ENCODE assay signal across 10 cellular contexts in genomic region chr2:207926133-207927076, GRCh38.
DNase-seq lines count a peak whose midpoint lies in the region; ATAC-seq and TF ChIP-seq lines count a peak whose summit lies in the region.
"Had no signal": no experiment of that assay in that cellular context is flagged by ENCODE, and none has a peak within 500 bp of the region (broad histone marks: within the 10 kb centered on the region; RNA-seq: fewer than 3 reads in every experiment).

No MANE protein-coding gene starts in this region.

- ATAC-seq in HG02588 (IDR thresholded peaks at IDR 0.05; ENCODE audit: unreplicated experiment), result no peak
- ATAC-seq: stimulated activated effector memory CD8-positive, alpha-beta T cell treated with anti-CD3 and anti-CD28 coated beads, Interleukin-12 subunit alpha, Interleukin-12 subunit beta, amount 100 ng/mL, for 72 hours had no signal

- no peaks in the 10 kb centered on the region for H3K9me3 ChIP-seq in left ventricle myocardium inferior (replicated peaks)
- H3K9me3 ChIP-seq in WERI-Rb-1 (ENCODE audit: severe bottlenecking), result no peaks in the 10 kb centered on the region

- DNase-seq in Daoy (ENCODE audit: low read depth) (peak; percentile 47), left ventricle myocardium inferior (peak; percentile 25), renal cortical epithelial cell (ENCODE audit: low read depth) (peak; percentile 73), WERI-Rb-1 (no peak)
- no peak for DNase-seq in activated naive CD4-positive, alpha-beta T cell treated with anti-CD3 and anti-CD28 coated beads, Interleukin-2, amount 50 U/mL, for 16 hours
- no peak for DNase-seq in activated T-cell treated with anti-CD3 and anti-CD28 coated beads, Interleukin-2, amount 50 U/mL, for 48 hours
- DNase-seq: NCI-H2227 treated with DMSO at 0.1 percent for 48 hours had no signal

- TF ChIP-seq CTCF in VCaP (conservative IDR thresholded peaks at IDR 0.05) (no peak), left ventricle myocardium inferior (IDR thresholded peaks at IDR 0.05; ENCODE audit: borderline replicate concordance) (no peak), WERI-Rb-1 (IDR thresholded peaks at IDR 0.05; ENCODE audit: low read depth, low read length) (no peak)

- H3K4me1 ChIP-seq in left ventricle myocardium inferior, result peaks cover 23% of the 10 kb centered on the region

- intact Hi-C loops in left ventricle myocardium inferior (cut with micrococcal nuclease), result no loop called here

- H3K4me3 ChIP-seq in left ventricle myocardium inferior (no peak overlapping the region), WERI-Rb-1 (ENCODE audit: low read depth, low read length) (no peak overlapping the region)

- H3K27ac ChIP-seq in VCaP (0 out of 2 replicates have a peak overlapping the region, but pooled peaks have one; percentile 7), left ventricle myocardium inferior (replicated peaks) (peak overlapping the region; percentile 63), WERI-Rb-1 (no peak overlapping the region)

- no peaks in the 10 kb centered on the region for H3K27me3 ChIP-seq in left ventricle myocardium inferior (ENCODE audit: low read depth)
- H3K27me3 ChIP-seq in WERI-Rb-1 (ENCODE audit: insufficient read depth, low read depth, severe bottlenecking), result no peaks in the 10 kb centered on the region

- H3K36me3 ChIP-seq in left ventricle myocardium inferior, result peaks cover 13% of the 10 kb centered on the region
- 0 out of 2 replicates have a peak, but pooled peaks cover 4% of the 10 kb centered on the region for H3K36me3 ChIP-seq in WERI-Rb-1

Comparison
In these comparisons a context has a peak if more than half of its experiments do, and no peak if none do; other contexts are left out.
1. DNase-seq: peak in Daoy (single experiment), left ventricle myocardium inferior (single experiment) and renal cortical epithelial cell (single experiment); none in activated naive CD4-positive, alpha-beta T cell treated with anti-CD3 and anti-CD28 coated beads, Interleukin-2, amount 50 U/mL, for 16 hours (single experiment), activated T-cell treated with anti-CD3 and anti-CD28 coated beads, Interleukin-2, amount 50 U/mL, for 48 hours (0 of 2) and WERI-Rb-1 (single experiment).